In genomic region chr10:19783721-19784120, GRCh38 we compare ENCODE assay signal across 30 cellular contexts.
"Had no signal": no experiment of that assay in that cellular context is flagged by ENCODE, and none has a peak within 500 bp of the region (broad histone marks: within the 10 kb centered on the region; RNA-seq: fewer than 3 reads in every experiment).

No MANE protein-coding gene starts in this region.

- FAIRE-seq: small intestine, urothelium cell line had no signal

- H2AFZ ChIP-seq: parathyroid adenoma had no signal

- H3K27ac ChIP-seq: ovary, parathyroid adenoma, psoas muscle, right lobe of liver, sigmoid colon, suprapubic skin, testis, tibial artery, transverse colon, upper lobe of left lung had no signal

- H3K4me1 ChIP-seq: parathyroid adenoma, psoas muscle, right lobe of liver, sigmoid colon, suprapubic skin, testis, tibial artery, transverse colon, upper lobe of left lung had no signal

- H3K27ac Mint-ChIP-seq: naive B cell; naive thymus-derived CD8-positive, alpha-beta T cell; natural killer cell treated with Interleukin-12 subunit alpha and Interleukin-12 subunit beta and Interleukin-15 and Interleukin-18, amount 100 ng/mL, for 72 hours; nephron progenitor cell; progenitor cell of endocrine pancreas; stimulated activated effector memory CD8-positive, alpha-beta T cell treated with anti-CD3 and anti-CD28 coated beads, Interleukin-12 subunit alpha, Interleukin-12 subunit beta, amount 100 ng/mL, for 72 hours; stimulated activated naive B cell treated with anti-CD40 and anti-IgM and Interleukin-4, amounts not matched to agents 10 μg/mL and 1 μg/mL and 100 μg/mL, for 72 hours; stimulated activated naive CD8-positive, alpha-beta T cell treated with anti-CD3 and anti-CD28 coated beads, Interleukin-15, amount 100 ng/mL, for 72 hours had no signal

- H3K79me2 ChIP-seq: parathyroid adenoma had no signal

- H3K4me3 Mint-ChIP-seq: naive B cell; naive thymus-derived CD8-positive, alpha-beta T cell; natural killer cell treated with Interleukin-12 subunit alpha and Interleukin-12 subunit beta and Interleukin-15 and Interleukin-18, amount 100 ng/mL, for 72 hours; nephron progenitor cell; neural crest cell; stimulated activated effector memory CD8-positive, alpha-beta T cell treated with anti-CD3 and anti-CD28 coated beads, Interleukin-12 subunit alpha, Interleukin-12 subunit beta, amount 100 ng/mL, for 72 hours; stimulated activated naive B cell treated with anti-CD40 and anti-IgM and Interleukin-4, amounts not matched to agents 10 μg/mL and 1 μg/mL and 100 μg/mL, for 72 hours; stimulated activated naive CD8-positive, alpha-beta T cell treated with anti-CD3 and anti-CD28 coated beads, Interleukin-15, amount 100 ng/mL, for 72 hours had no signal

- H3K36me3 ChIP-seq: ovary, right lobe of liver, sigmoid colon, suprapubic skin, tibial artery, transverse colon, upper lobe of left lung had no signal

- H3K27me3 ChIP-seq: ovary, right lobe of liver, sigmoid colon, suprapubic skin, testis, tibial artery, transverse colon, upper lobe of left lung had no signal

- H3K9ac ChIP-seq: parathyroid adenoma had no signal

- H3K4me1 Mint-ChIP-seq: naive thymus-derived CD8-positive, alpha-beta T cell; nephron progenitor cell; stimulated activated effector memory CD8-positive, alpha-beta T cell treated with anti-CD3 and anti-CD28 coated beads, Interleukin-12 subunit alpha, Interleukin-12 subunit beta, amount 100 ng/mL, for 72 hours; stimulated activated naive B cell treated with anti-CD40 and anti-IgM and Interleukin-4, amounts not matched to agents 10 μg/mL and 1 μg/mL and 100 μg/mL, for 72 hours; stimulated activated naive CD8-positive, alpha-beta T cell treated with anti-CD3 and anti-CD28 coated beads, Interleukin-15, amount 100 ng/mL, for 72 hours had no signal

- H3K9me3 ChIP-seq: ovary, psoas muscle, right lobe of liver, sigmoid colon, suprapubic skin, testis, tibial artery, transverse colon, upper lobe of left lung had no signal

- H3K36me3 Mint-ChIP-seq: naive B cell; naive thymus-derived CD8-positive, alpha-beta T cell; natural killer cell treated with Interleukin-12 subunit alpha and Interleukin-12 subunit beta and Interleukin-15 and Interleukin-18, amount 100 ng/mL, for 72 hours; stimulated activated effector memory CD8-positive, alpha-beta T cell treated with anti-CD3 and anti-CD28 coated beads, Interleukin-12 subunit alpha, Interleukin-12 subunit beta, amount 100 ng/mL, for 72 hours; stimulated activated naive B cell treated with anti-CD40 and anti-IgM and Interleukin-4, amounts not matched to agents 10 μg/mL and 1 μg/mL and 100 μg/mL, for 72 hours had no signal

- DNase-seq: naive B cell; naive thymus-derived CD8-positive, alpha-beta T cell; nephron progenitor cell; occipital lobe; ovary; posterior cingulate gyrus; psoas muscle; right cardiac atrium; right lobe of liver; sigmoid colon; small intestine; stimulated activated CD4-positive, alpha-beta T cell treated with anti-CD3 and anti-CD28 coated beads, Interleukin-15, amount 100 ng/mL, for 24 hours; stimulated activated CD4-positive, alpha-beta T cell treated with anti-CD3 and anti-CD28 coated beads, Interleukin-2, amount 100 ng/mL, for 24 hours; stimulated activated CD4-positive, alpha-beta T cell treated with anti-CD3 and anti-CD28 coated beads, Interleukin-2, amount 100 ng/mL, for 48 hours; stimulated activated CD4-positive, alpha-beta T cell treated with anti-CD3 and anti-CD28 coated beads, Interleukin-4, amount 100 ng/mL, for 24 hours; stimulated activated naive B cell treated with anti-CD40 and anti-IgM and Interleukin-4, amounts not matched to agents 10 μg/mL and 1 μg/mL and 100 μg/mL, for 72 hours; stimulated activated naive CD8-positive, alpha-beta T cell treated with anti-CD3 and anti-CD28 coated beads, Interleukin-15, amount 100 ng/mL, for 72 hours; stimulated activated naive CD8-positive, alpha-beta T cell treated with anti-CD3 and anti-CD28 coated beads, Interleukin-15, Interleukin-2, amounts not matched to agents 100 U/mL and 50 U/mL, for 24 hours; substantia nigra; testis; tibial artery; transverse colon; upper lobe of left lung had no signal

- H3K27me3 Mint-ChIP-seq: progenitor cell of endocrine pancreas; stimulated activated naive B cell treated with anti-CD40 and anti-IgM and Interleukin-4, amounts not matched to agents 10 μg/mL and 1 μg/mL and 100 μg/mL, for 72 hours; stimulated activated naive CD8-positive, alpha-beta T cell treated with anti-CD3 and anti-CD28 coated beads, Interleukin-15, amount 100 ng/mL, for 72 hours had no signal

- H3K4me3 ChIP-seq: ovary, psoas muscle, right lobe of liver, sigmoid colon, suprapubic skin, testis, tibial artery, transverse colon, upper lobe of left lung had no signal

- H3K9me3 Mint-ChIP-seq: natural killer cell treated with Interleukin-12 subunit alpha and Interleukin-12 subunit beta and Interleukin-15 and Interleukin-18, amount 100 ng/mL, for 72 hours; stimulated activated naive B cell treated with anti-CD40 and anti-IgM and Interleukin-4, amounts not matched to agents 10 μg/mL and 1 μg/mL and 100 μg/mL, for 72 hours had no signal

- ATAC-seq: naive thymus-derived CD8-positive, alpha-beta T cell; natural killer cell treated with Interleukin-12 subunit alpha and Interleukin-12 subunit beta and Interleukin-15 and Interleukin-18, amount 100 ng/mL, for 72 hours; psoas muscle; right cardiac atrium; right lobe of liver; stimulated activated effector memory CD8-positive, alpha-beta T cell treated with anti-CD3 and anti-CD28 coated beads, Interleukin-12 subunit alpha, Interleukin-12 subunit beta, amount 100 ng/mL, for 72 hours; stimulated activated naive B cell treated with anti-CD40 and anti-IgM and Interleukin-4, amounts not matched to agents 10 μg/mL and 1 μg/mL and 100 μg/mL, for 72 hours; stimulated activated naive CD8-positive, alpha-beta T cell treated with anti-CD3 and anti-CD28 coated beads, Interleukin-15, amount 100 ng/mL, for 72 hours; stimulated activated naive CD8-positive, alpha-beta T cell treated with anti-CD3 and anti-CD28 coated beads, Interleukin-15, Interleukin-2, amounts not matched to agents 100 U/mL and 50 U/mL, for 24 hours had no signal
